In genomic region chr16:71410146-71410545, GRCh38 we compare ENCODE assay signal across 19 cellular contexts. TPM values are rescaled to one million over a fixed set of nuclear protein-coding genes. Genes with fewer than 3 reads are reported as not detected.
A peak's percentile ranks its signal among the peaks of the same experiment; 100 is the strongest.
DNase-seq lines count a peak whose midpoint lies in the region; ATAC-seq and FAIRE-seq lines count a peak whose summit lies in the region.
"Had no signal": no experiment of that assay in that cellular context is flagged by ENCODE, and none has a peak within 500 bp of the region (broad histone marks: within the 10 kb centered on the region; RNA-seq: fewer than 3 reads in every experiment).

No MANE protein-coding gene starts in this region.

- no peaks in the 10 kb centered on the region for H3K36me3 Mint-ChIP-seq in stimulated activated effector memory CD8-positive, alpha-beta T cell treated with anti-CD3 and anti-CD28 coated beads, Interleukin-12 subunit alpha, Interleukin-12 subunit beta, amount 100 ng/mL, for 72 hours
- no peaks in the 10 kb centered on the region for H3K36me3 Mint-ChIP-seq in naive thymus-derived CD8-positive, alpha-beta T cell
- H3K36me3 Mint-ChIP-seq: CD8-positive, alpha-beta T cell had no signal

- H3K4me3 ChIP-seq in BLaER1 (no peak overlapping the region), neuronal stem cell (ENCODE audit: low read length in 2 of 2) (no peak overlapping the region)
- H3K4me3 ChIP-seq: BLaER1 treated with 17β-estradiol and CSF1 and Interleukin-3, amounts not matched to agents 10 nM and 100 nM; HAP-1 had no signal

- no peak overlapping the region for H3K23ac ChIP-seq in neuronal stem cell (ENCODE audit: low read depth, low read length, poor library complexity)

- no peak overlapping the region for H2AFZ ChIP-seq in neuronal stem cell (ENCODE audit: low read length)

- H2BK5ac ChIP-seq in neuronal stem cell (ENCODE audit: low read length): no peak overlapping the region

- H2AK5ac ChIP-seq in neuronal stem cell (ENCODE audit: low read depth, low read length): no peak overlapping the region

- H3K4me1 ChIP-seq in BLaER1 (peaks cover 63% of the 10 kb centered on the region), neuronal stem cell (ENCODE audit: control insufficient read depth in 2 of 2, insufficient read depth in 1 of 2, low read depth in 1 of 2, low read length in 2 of 2) (peaks cover 0 to 3% of the 10 kb centered on the region in 2 donors)
- H3K4me1 ChIP-seq: HAP-1 had no signal

- H3K4ac ChIP-seq in neuronal stem cell (ENCODE audit: low read length): no peak overlapping the region

- no peak overlapping the region for H3K4me3 Mint-ChIP-seq in stimulated activated effector memory CD8-positive, alpha-beta T cell treated with anti-CD3 and anti-CD28 coated beads, Interleukin-12 subunit alpha, Interleukin-12 subunit beta, amount 100 ng/mL, for 72 hours
- H3K4me3 Mint-ChIP-seq in naive thymus-derived CD8-positive, alpha-beta T cell: no peak overlapping the region
- H3K4me3 Mint-ChIP-seq: CD8-positive, alpha-beta T cell had no signal

- H3K14ac ChIP-seq in neuronal stem cell (ENCODE audit: low read length): no peak overlapping the region

- no peak for DNase-seq in HTR-8/SVneo (ENCODE audit: insufficient read length, low spot score)
- no peak for DNase-seq in neuronal stem cell (ENCODE audit: low spot score)
- DNase-seq in stimulated activated effector memory CD8-positive, alpha-beta T cell treated with anti-CD3 and anti-CD28 coated beads, Interleukin-12 subunit alpha, Interleukin-12 subunit beta, amount 100 ng/mL, for 72 hours (ENCODE audit: low spot score in 2 of 2): no peak
- DNase-seq in naive thymus-derived CD8-positive, alpha-beta T cell: no peak
- DNase-seq in NCI-H2196 (lab: John Stamatoyannopoulos, UW; ENCODE audit: unreplicated experiment): no peak
- DNase-seq: AML-193; Calu3; CD8-positive, alpha-beta T cell; DMS53; DND-41; EL had no signal

- no peaks in the 10 kb centered on the region for H4K20me1 ChIP-seq in BLaER1

- H3K4me1 Mint-ChIP-seq in stimulated activated effector memory CD8-positive, alpha-beta T cell treated with anti-CD3 and anti-CD28 coated beads, Interleukin-12 subunit alpha, Interleukin-12 subunit beta, amount 100 ng/mL, for 72 hours: peaks cover 17% of the 10 kb centered on the region
- H3K4me1 Mint-ChIP-seq in naive thymus-derived CD8-positive, alpha-beta T cell: peaks cover 6 to 36% (median 21%) of the 10 kb centered on the region in 4 donors

- H3K36me3 ChIP-seq in BLaER1: no peaks in the 10 kb centered on the region
- no peaks in the 10 kb centered on the region for H3K36me3 ChIP-seq in neuronal stem cell (replicated peaks in 1 of 2; ENCODE audit: control insufficient read depth in 2 of 2, insufficient read depth in 2 of 2, low read length in 2 of 2)
- H3K36me3 ChIP-seq: BLaER1 treated with 17β-estradiol and CSF1 and Interleukin-3, amounts not matched to agents 10 nM and 100 nM; HAP-1 had no signal

- H3K79me1 ChIP-seq in neuronal stem cell (ENCODE audit: low read depth, low read length): no peaks in the 10 kb centered on the region

- no peak overlapping the region for H2BK12ac ChIP-seq in neuronal stem cell (ENCODE audit: low read length)

- H4K91ac ChIP-seq in neuronal stem cell (ENCODE audit: low read depth, low read length, poor library complexity): no peak overlapping the region

- POLR2A ChIA-PET in naive thymus-derived CD8-positive, alpha-beta T cell (lab: Charles Lee): no interaction called here

- no peak overlapping the region for H4K8ac ChIP-seq in neuronal stem cell (ENCODE audit: low read depth, low read length)

- H3K4me2 ChIP-seq in BLaER1 (peak overlapping the region; percentile 18; the same call in 1 of the 2 replicates), neuronal stem cell (ENCODE audit: insufficient read depth, low read length, poor library complexity, severe bottlenecking) (no peak overlapping the region)

- no peak overlapping the region for H2BK15ac ChIP-seq in neuronal stem cell (ENCODE audit: low read length)

- no peaks in the 10 kb centered on the region for H3K27me3 ChIP-seq in BLaER1
- H3K27me3 ChIP-seq in neuronal stem cell (ENCODE audit: control insufficient read depth in 3 of 3, insufficient read depth in 3 of 3, low read depth in 1 of 3, low read length in 3 of 3): peaks cover 0 to 27% (median 0%) of the 10 kb centered on the region in 3 experiments

- H3K9me3 ChIP-seq in BLaER1 (peaks cover 2% of the 10 kb centered on the region), neuronal stem cell (replicated peaks in 1 of 2; ENCODE audit: control insufficient read depth in 2 of 2, insufficient read depth in 1 of 2, low read depth in 1 of 2, low read length in 2 of 2) (no peaks in the 10 kb centered on the region)
- H3K9me3 ChIP-seq: HAP-1 had no signal

- no peak overlapping the region for H3K9ac ChIP-seq in BLaER1
- H3K9ac ChIP-seq in neuronal stem cell (ENCODE audit: low read depth, low read length, poor library complexity): no peak overlapping the region
- H3K9ac ChIP-seq: BLaER1 treated with 17β-estradiol and CSF1 and Interleukin-3, amounts not matched to agents 10 nM and 100 nM had no signal

- no peak overlapping the region for H3K27ac Mint-ChIP-seq in stimulated activated effector memory CD8-positive, alpha-beta T cell treated with anti-CD3 and anti-CD28 coated beads, Interleukin-12 subunit alpha, Interleukin-12 subunit beta, amount 100 ng/mL, for 72 hours
- H3K27ac Mint-ChIP-seq in naive thymus-derived CD8-positive, alpha-beta T cell: no peak overlapping the region
- H3K27ac Mint-ChIP-seq: CD8-positive, alpha-beta T cell had no signal

- H3K27ac ChIP-seq in BLaER1 (no peak overlapping the region), neuronal stem cell (replicated peaks; ENCODE audit: low read length) (no peak overlapping the region)
- H3K27ac ChIP-seq: BLaER1 treated with 17β-estradiol and CSF1 and Interleukin-3, amounts not matched to agents 10 nM and 100 nM had no signal

- no peak overlapping the region for H2BK120ac ChIP-seq in neuronal stem cell (ENCODE audit: low read depth, low read length)

- H3K18ac ChIP-seq in neuronal stem cell (ENCODE audit: low read length): peak overlapping the region; percentile 41

- FAIRE-seq in HTR-8/SVneo (lab: Jason Lieb, UNC): peak; percentile 69
- FAIRE-seq: A204.1, GM12891, GM19239 had no signal

- WGBS in neuronal stem cell (ENCODE audit: extremely low coverage in 2 of 2, insufficient read length in 2 of 2, insufficient replicate concordance in 1 of 2), 2 donors: no CpG with 5 or more reads among the region's 5 CpGs

- H3K27me3 Mint-ChIP-seq in naive thymus-derived CD8-positive, alpha-beta T cell: peaks cover 17 to 72% (median 35%) of the 10 kb centered on the region in 5 donors

- ATAC-seq in stimulated activated effector memory CD8-positive, alpha-beta T cell treated with anti-CD3 and anti-CD28 coated beads, Interleukin-12 subunit alpha, Interleukin-12 subunit beta, amount 100 ng/mL, for 72 hours: peak; percentile 3
- ATAC-seq in naive thymus-derived CD8-positive, alpha-beta T cell: no peak
- ATAC-seq: CD8-positive, alpha-beta T cell had no signal

- H3K9me3 Mint-ChIP-seq in stimulated activated effector memory CD8-positive, alpha-beta T cell treated with anti-CD3 and anti-CD28 coated beads, Interleukin-12 subunit alpha, Interleukin-12 subunit beta, amount 100 ng/mL, for 72 hours: no peaks in the 10 kb centered on the region
- peaks cover 0 to 2% (median 0%) of the 10 kb centered on the region in 9 donors for H3K9me3 Mint-ChIP-seq in naive thymus-derived CD8-positive, alpha-beta T cell
- H3K9me3 Mint-ChIP-seq: CD8-positive, alpha-beta T cell had no signal

RNA-seq across cellular contexts. Expression of gene TLE7, which starts 31.7 kb away (rescaled TPM):
- not detected for polyA plus RNA-seq in neuronal stem cell (2013, experiment 1 of 2)
- polyA plus RNA-seq in neuronal stem cell (2013, experiment 2 of 2): not detected
- total RNA-seq in naive thymus-derived CD8-positive, alpha-beta T cell: not detected
- polyA plus RNA-seq in naive thymus-derived CD8-positive, alpha-beta T cell: not detected
- total RNA-seq: Calu3; CD8-positive, alpha-beta T cell; G401; H4 had no signal

RNA-seq across cellular contexts. Expression of gene CALB2, which starts 51.6 kb away (rescaled TPM):
- polyA plus RNA-seq in neuronal stem cell (2013, experiment 1 of 2): 0.22 TPM
- 0.18 TPM for polyA plus RNA-seq in neuronal stem cell (2013, experiment 2 of 2)
- total RNA-seq in naive thymus-derived CD8-positive, alpha-beta T cell: not detected
- polyA plus RNA-seq in naive thymus-derived CD8-positive, alpha-beta T cell: not detected
- total RNA-seq: CD8-positive, alpha-beta T cell had no signal

RNA-seq across cellular contexts. Expression of gene ZNF23, which starts 51.9 kb away (rescaled TPM):
- polyA plus RNA-seq in neuronal stem cell (2013, experiment 1 of 2): 8.0 TPM
- 8.5 TPM for polyA plus RNA-seq in neuronal stem cell (2013, experiment 2 of 2)
- 10 to 100 TPM; 17.6 to 18.2 TPM for total RNA-seq in naive thymus-derived CD8-positive, alpha-beta T cell
- polyA plus RNA-seq in naive thymus-derived CD8-positive, alpha-beta T cell: 1 to 10 TPM; 8.3 to 9.6 (median 8.4) TPM
